ENCODE assay signal across 17 cellular contexts in genomic region chr3:112120485-112120836, GRCh38. TPM values are rescaled to one million over a fixed set of nuclear protein-coding genes. Genes with fewer than 3 reads are reported as not detected.
DNase-seq lines count a peak whose midpoint lies in the region; ATAC-seq, FAIRE-seq and TF ChIP-seq lines count a peak whose summit lies in the region.
"Had no signal": no experiment of that assay in that cellular context is flagged by ENCODE, and none has a peak within 500 bp of the region (broad histone marks: within the 10 kb centered on the region; RNA-seq: fewer than 3 reads in every experiment).

No MANE protein-coding gene starts in this region.

- H2AK5ac ChIP-seq in trophoblast cell (ENCODE audit: low read length): no peak overlapping the region

- peak overlapping the region in 5 of 11 experiments; percentile 16 to 54 (median 36); a peak in 6 of 22 replicates for H3K9ac ChIP-seq in BLaER1 treated with 17β-estradiol and CSF1 and Interleukin-3, amounts not matched to agents 10 nM and 100 nM
- H3K9ac ChIP-seq in Karpas-422 (ENCODE audit: low read length) (peak overlapping the region; percentile 65), trophoblast cell (ENCODE audit: low read length) (no peak overlapping the region)
- H3K9ac ChIP-seq: GM23248 had no signal

- DNase-seq in GM18507 (ENCODE audit: extremely low spot score, insufficient read length, low read depth) (no peak), Karpas-422 (peak; percentile 72), trophoblast cell (no peak), heart right ventricle (no peak), CD1c-positive myeloid dendritic cell (ENCODE audit: extremely low spot score) (no peak)
- no peak for DNase-seq in activated CD8-positive, alpha-beta T cell treated with anti-CD3 and anti-CD28 coated beads, Interleukin-2, amount 10 ng/mL, durations not matched to agents 7 days and 5 days
- DNase-seq: activated effector memory CD4-positive, alpha-beta T cell treated with anti-CD3 and anti-CD28 coated beads, Interleukin-2, amount 50 U/mL, for 16 hours; glutamatergic neuron; GM23248; NCI-H1436; NCI-H524 treated with DMSO at 0.1 percent for 48 hours; SJCRH30 had no signal

- H3K14ac ChIP-seq in trophoblast cell (ENCODE audit: low read length): no peak overlapping the region

- peaks cover 38% of the 10 kb centered on the region for H3K4me1 Mint-ChIP-seq in activated CD8-positive, alpha-beta T cell treated with anti-CD3 and anti-CD28 coated beads, Interleukin-2, amount 10 ng/mL, durations not matched to agents 7 days and 5 days (ENCODE audit: low read depth)

- no peaks in the 10 kb centered on the region for H3K9me2 ChIP-seq in Karpas-422 (replicated peaks; ENCODE audit: insufficient read depth, low read length)

- 0 out of 22 replicates have a peak, but pooled peaks cover 0 to 3% (median 0%) of the 10 kb centered on the region in 11 experiments for H4K20me1 ChIP-seq in BLaER1 treated with 17β-estradiol and CSF1 and Interleukin-3, amounts not matched to agents 10 nM and 100 nM
- H4K20me1 ChIP-seq in Karpas-422 (ENCODE audit: insufficient read depth, low read depth, low read length): no peaks in the 10 kb centered on the region

- no peak overlapping the region for H4K91ac ChIP-seq in trophoblast cell (ENCODE audit: low read depth, low read length)

- H2BK12ac ChIP-seq in trophoblast cell (ENCODE audit: low read length): no peak overlapping the region

- no peak overlapping the region for H4K12ac ChIP-seq in trophoblast cell (ENCODE audit: low read depth, low read length)

- no peak overlapping the region for H2BK5ac ChIP-seq in trophoblast cell (ENCODE audit: low read depth, low read length, poor library complexity)

- no peak overlapping the region for H3K23ac ChIP-seq in trophoblast cell (ENCODE audit: low read length)

- ATAC-seq in activated CD8-positive, alpha-beta T cell treated with anti-CD3 and anti-CD28 coated beads, Interleukin-2, amount 10 ng/mL, durations not matched to agents 7 days and 5 days: peak; percentile 55
- no peak for ATAC-seq in HG03196 (IDR thresholded peaks at IDR 0.05; ENCODE audit: unreplicated experiment)
- no peak for ATAC-seq in heart right ventricle

- no peak overlapping the region for H2AFZ ChIP-seq in Karpas-422 (ENCODE audit: low read length)
- no peak overlapping the region for H2AFZ ChIP-seq in trophoblast cell (ENCODE audit: insufficient read depth, low read length, poor library complexity)
- H2AFZ ChIP-seq: GM23248 had no signal

- POLR2A ChIA-PET in activated CD8-positive, alpha-beta T cell treated with anti-CD3 and anti-CD28 coated beads, Interleukin-2, amount 10 ng/mL, durations not matched to agents 7 days and 5 days (lab: Charles Lee): no interaction called here

- CTCF ChIA-PET in activated CD8-positive, alpha-beta T cell treated with anti-CD3 and anti-CD28 coated beads, Interleukin-2, amount 10 ng/mL, durations not matched to agents 7 days and 5 days (lab: Charles Lee): interaction anchor here (1.0 to 2.1 kb wide), 2 partner anchors 9 to 17 kb away, joined by 4 to 18 read pairs; no protein-coding TSS in a partner anchor

- H3K4me3 ChIP-seq in BLaER1 treated with 17β-estradiol and CSF1 and Interleukin-3, amounts not matched to agents 10 nM and 100 nM: peak overlapping the region in 5 of 10 experiments; percentile 9 to 41 (median 20); a peak in 6 of 20 replicates
- H3K4me3 ChIP-seq in Karpas-422 (ENCODE audit: low read length): peak overlapping the region; percentile 12; the same call in 1 of the 2 replicates
- no peak overlapping the region for H3K4me3 ChIP-seq in trophoblast cell (ENCODE audit: low read depth, low read length)
- no peak overlapping the region for H3K4me3 ChIP-seq in heart right ventricle
- H3K4me3 ChIP-seq: GM23248, SJCRH30 had no signal

- peaks cover 3% of the 10 kb centered on the region for H3K79me1 ChIP-seq in trophoblast cell (ENCODE audit: low read length)

- peak overlapping the region; percentile 59 for H3K4me3 Mint-ChIP-seq in activated CD8-positive, alpha-beta T cell treated with anti-CD3 and anti-CD28 coated beads, Interleukin-2, amount 10 ng/mL, durations not matched to agents 7 days and 5 days

- peaks cover 0 to 27% (median 0%) of the 10 kb centered on the region in 11 experiments; a peak in 8 of 22 replicates for H3K36me3 ChIP-seq in BLaER1 treated with 17β-estradiol and CSF1 and Interleukin-3, amounts not matched to agents 10 nM and 100 nM
- H3K36me3 ChIP-seq in Karpas-422 (ENCODE audit: insufficient read depth, low read length) (peaks cover 12% of the 10 kb centered on the region), trophoblast cell (ENCODE audit: control insufficient read depth in 1 of 2, insufficient read depth in 2 of 2, low read length in 2 of 2) (peaks cover 7 to 13% of the 10 kb centered on the region in 2 experiments), heart right ventricle (no peaks in the 10 kb centered on the region)
- H3K36me3 ChIP-seq: SJCRH30 had no signal

- TF ChIP-seq CTCF in heart right ventricle (IDR thresholded peaks at IDR 0.05): no peak

- no peak overlapping the region for H3K4ac ChIP-seq in trophoblast cell (ENCODE audit: low read depth, low read length)

- peak overlapping the region; percentile 68 for H3K27ac Mint-ChIP-seq in activated CD8-positive, alpha-beta T cell treated with anti-CD3 and anti-CD28 coated beads, Interleukin-2, amount 10 ng/mL, durations not matched to agents 7 days and 5 days

- no peaks in the 10 kb centered on the region; a peak in 1 of 22 replicates for H3K9me3 ChIP-seq in BLaER1 treated with 17β-estradiol and CSF1 and Interleukin-3, amounts not matched to agents 10 nM and 100 nM (replicated peaks in 1 of 11)
- H3K9me3 ChIP-seq in Karpas-422 (ENCODE audit: low read length) (no peaks in the 10 kb centered on the region), trophoblast cell (ENCODE audit: insufficient read depth, low read depth, low read length) (no peaks in the 10 kb centered on the region), heart right ventricle (no peaks in the 10 kb centered on the region)
- H3K9me3 ChIP-seq: SJCRH30 had no signal

- H3K27ac ChIP-seq in BLaER1 treated with 17β-estradiol and CSF1 and Interleukin-3, amounts not matched to agents 10 nM and 100 nM: peak overlapping the region in 6 of 11 experiments; percentile 28 to 67 (median 58); a peak in 9 of 22 replicates
- H3K27ac ChIP-seq in Karpas-422 (ENCODE audit: low read length) (peak overlapping the region; percentile 99), trophoblast cell (ENCODE audit: low read depth, low read length) (no peak overlapping the region), heart right ventricle (no peak overlapping the region)
- H3K27ac ChIP-seq: C4-2B, GM23248, SJCRH30 had no signal

- H3K27me3 ChIP-seq in BLaER1 treated with 17β-estradiol and CSF1 and Interleukin-3, amounts not matched to agents 10 nM and 100 nM: peaks cover 0 to 5% (median 0%) of the 10 kb centered on the region in 11 experiments; a peak in 2 of 22 replicates
- H3K27me3 ChIP-seq in Karpas-422 (ENCODE audit: low read length) (no peaks in the 10 kb centered on the region), trophoblast cell (ENCODE audit: insufficient read depth, low read length) (no peaks in the 10 kb centered on the region), heart right ventricle (no peaks in the 10 kb centered on the region)
- H3K27me3 ChIP-seq: SJCRH30 had no signal

- peak; percentile 88 for FAIRE-seq in GM18507 (lab: Jason Lieb, UNC)
- FAIRE-seq: endothelial cell of umbilical vein had no signal

- H3K4me1 ChIP-seq in BLaER1 treated with 17β-estradiol and CSF1 and Interleukin-3, amounts not matched to agents 10 nM and 100 nM: peaks cover 67 to 100% (median 99%) of the 10 kb centered on the region in 10 experiments
- H3K4me1 ChIP-seq in Karpas-422 (ENCODE audit: low read length): peaks cover 99% of the 10 kb centered on the region
- H3K4me1 ChIP-seq in trophoblast cell (ENCODE audit: control insufficient read depth in 1 of 2, insufficient read depth in 2 of 2, low read length in 2 of 2): peaks cover 0 to under 1% of the 10 kb centered on the region in 2 experiments
- H3K4me1 ChIP-seq in heart right ventricle: peaks cover 0 to 35% (median 15%) of the 10 kb centered on the region in 9 donors

- H2BK120ac ChIP-seq in trophoblast cell (ENCODE audit: insufficient read depth, low read length, poor library complexity): no peak overlapping the region

- peak overlapping the region; percentile 69 to 93 (median 83) for H3K4me2 ChIP-seq in BLaER1 treated with 17β-estradiol and CSF1 and Interleukin-3, amounts not matched to agents 10 nM and 100 nM
- H3K4me2 ChIP-seq in Karpas-422 (ENCODE audit: low read depth, low read length, poor library complexity, severe bottlenecking) (peak overlapping the region; percentile 64), trophoblast cell (ENCODE audit: low read length) (no peak overlapping the region)

- intact Hi-C loops in heart right ventricle (cut with DNase I): loop anchor here in 2 of 10 donors (5.0 to 10.0 kb wide), 2 partner anchors 164 to 412 kb away; no protein-coding TSS in a partner anchor

- no CpG with 5 or more reads among the region's 5 CpGs for WGBS in trophoblast cell (ENCODE audit: extremely low coverage, insufficient coverage, insufficient read length)
- WGBS in heart right ventricle, 2 donors: 76 to 78% methylated on average over 5 of the region's 5 CpGs

- no peak overlapping the region for H4K8ac ChIP-seq in trophoblast cell (ENCODE audit: low read depth, low read length)

- peaks cover 37% of the 10 kb centered on the region for H3K36me3 Mint-ChIP-seq in activated CD8-positive, alpha-beta T cell treated with anti-CD3 and anti-CD28 coated beads, Interleukin-2, amount 10 ng/mL, durations not matched to agents 7 days and 5 days (ENCODE audit: low read depth)

- H3K18ac ChIP-seq in trophoblast cell (ENCODE audit: low read length): no peak overlapping the region

- no peaks in the 10 kb centered on the region for H3K27me3 Mint-ChIP-seq in activated CD8-positive, alpha-beta T cell treated with anti-CD3 and anti-CD28 coated beads, Interleukin-2, amount 10 ng/mL, durations not matched to agents 7 days and 5 days (ENCODE audit: low read depth)

- no peaks in the 10 kb centered on the region for H3K9me3 Mint-ChIP-seq in activated CD8-positive, alpha-beta T cell treated with anti-CD3 and anti-CD28 coated beads, Interleukin-2, amount 10 ng/mL, durations not matched to agents 7 days and 5 days (ENCODE audit: insufficient read depth)

- H3K79me2 ChIP-seq in Karpas-422 (ENCODE audit: low read length) (peaks cover 1% of the 10 kb centered on the region; the same call in 1 of the 2 replicates), trophoblast cell (ENCODE audit: control insufficient read depth, insufficient read depth, low read length, poor library complexity) (no peaks in the 10 kb centered on the region)

RNA-seq across cellular contexts. Expression of gene GCSAM, which starts 12.6 kb away (rescaled TPM):
- total RNA-seq in Karpas-422 (2014; rRNA removed; shearing (Covaris generic); ENCODE audit: low replicate concordance): 39.2 and 130 TPM in 2 replicates
- total RNA-seq in activated CD8-positive, alpha-beta T cell treated with anti-CD3 and anti-CD28 coated beads, Interleukin-2, amount 10 ng/mL, durations not matched to agents 7 days and 5 days: 1 to 10 TPM; 5.6 to 6.9 TPM
- polyA plus RNA-seq in trophoblast cell (2013): not detected in 2 replicates
- total RNA-seq in heart right ventricle: under 1 TPM in 4 of 10 donors, not detected in 6; 0.28 to 0.62 (median 0.36) TPM
- under 1 TPM in 1 of 2 donors, not detected in 1; 0.04 TPM for polyA plus RNA-seq in heart right ventricle
- total RNA-seq: endothelial cell of umbilical vein, GM23248, HT1080, SJCRH30 had no signal
- polyA plus RNA-seq: endothelial cell of umbilical vein had no signal

RNA-seq across cellular contexts. Expression of gene C3orf52, which starts 34.3 kb away (rescaled TPM):
- total RNA-seq in Karpas-422 (2014; rRNA removed; shearing (Covaris generic); ENCODE audit: low replicate concordance): 0.07 and 0.52 TPM in 2 replicates
- 1 to 10 TPM; 2.3 to 2.5 TPM for total RNA-seq in activated CD8-positive, alpha-beta T cell treated with anti-CD3 and anti-CD28 coated beads, Interleukin-2, amount 10 ng/mL, durations not matched to agents 7 days and 5 days
- 11.3 and 11.6 TPM in 2 replicates for polyA plus RNA-seq in trophoblast cell (2013)
- 1 to 10 TPM; 3.5 to 9.8 (median 5.0) TPM for total RNA-seq in heart right ventricle
- polyA plus RNA-seq in heart right ventricle: 1 to 10 TPM; 3.1 to 6.0 TPM

Comparison
In these comparisons a context has a peak if more than half of its experiments do, and no peak if none do; other contexts are left out.
1. H3K27ac ChIP-seq: peak in BLaER1 treated with 17β-estradiol and CSF1 and Interleukin-3, amounts not matched to agents 10 nM and 100 nM (6 of 11) and Karpas-422 (single experiment); none in trophoblast cell (single experiment) and heart right ventricle (0 of 10).